ENCODE assay signal across 8 cellular contexts in the genomic region with DNA sequence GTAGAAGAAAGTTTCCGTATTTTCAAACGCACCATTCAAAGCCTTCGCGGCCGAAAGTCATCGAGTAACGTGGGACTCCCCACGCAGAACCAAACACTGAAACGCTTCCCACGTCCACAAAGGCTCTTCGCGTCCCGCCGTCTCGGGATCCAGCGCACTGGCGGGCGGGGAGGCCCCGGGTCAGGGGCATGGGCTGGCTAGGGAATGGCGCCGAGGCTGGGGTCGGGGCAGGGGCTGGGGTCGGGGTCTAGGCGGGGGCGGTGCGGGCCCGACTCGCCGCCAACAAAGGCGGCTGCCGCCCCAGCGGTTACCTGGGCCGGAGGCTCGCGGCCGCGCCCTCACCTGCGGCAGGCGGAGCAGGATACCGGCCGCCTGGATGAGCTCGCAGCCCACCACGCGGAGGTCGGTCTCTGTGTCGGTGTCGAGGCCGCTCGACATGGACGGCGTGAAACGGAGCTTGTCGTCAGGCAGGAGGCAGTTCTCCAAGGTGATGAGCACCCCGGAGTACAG. TPM values are rescaled to one million over a fixed set of nuclear protein-coding genes. Genes with fewer than 3 reads are reported as not detected.
DNase-seq lines count a peak whose midpoint lies in the region; ATAC-seq and TF ChIP-seq lines count a peak whose summit lies in the region.

No MANE protein-coding gene starts in this region.

- H3K27ac ChIP-seq in spleen, result peak overlapping the region; percentile 77 to 94 (median 89)

- H3K36me3 ChIP-seq in spleen, result peaks cover 0 to 80% (median 74%) of the 10 kb centered on the region in 6 donors

- H3K27me3 ChIP-seq in spleen (replicated peaks in 1 of 7), result no peaks in the 10 kb centered on the region

- no peaks in the 10 kb centered on the region for H3K9me3 ChIP-seq in spleen

- H3K4me1 Mint-ChIP-seq in activated B cell treated with CpG ODN at 0.5 μM for 24 hours, result peaks cover 56% of the 10 kb centered on the region

- POLR2A ChIA-PET in activated B cell treated with CpG ODN at 0.5 μM for 24 hours (lab: Charles Lee), result interaction anchor here (0.8 to 5.6 kb wide), 20 partner anchors 9 to 378 kb away, joined by 3 to 116 read pairs (median 3); partner anchors contain the start of genes ATAD3A, AURKAIP1, MRPL20 and TAS1R3

- intact Hi-C loops in activated B cell treated with CpG ODN at 0.5 μM for 24 hours (cut with micrococcal nuclease), result loop anchor here (1.0 kb wide), 4 partner anchors 9 to 90 kb away; partner anchors contain the start of genes ATAD3B, AURKAIP1, MRPL20 and PUSL1
- intact Hi-C loops in left cardiac atrium (cut with DNase I), result no loop called here
- intact Hi-C loops in spleen (cut with DNase I; ENCODE audit: low total_unique reads), result no loop called here

- 0 to 1% (median 0%) methylated on average over 10 to 54 of the region's 54 CpGs for WGBS in spleen, 5 donors

- CTCF ChIA-PET in activated B cell treated with CpG ODN at 0.5 μM for 24 hours (lab: Charles Lee), result interaction anchor here (1.3 to 1.4 kb wide), 3 partner anchors 9 to 41 kb away, joined by 3 read pairs; no protein-coding TSS in a partner anchor

- TF ChIP-seq CTCF in activated B cell treated with CpG ODN at 0.5 μM for 24 hours (IDR thresholded peaks at IDR 0.05) (no peak), spleen (IDR thresholded peaks at IDR 0.05 in 8 of 11, conservative IDR thresholded peaks at IDR 0.05 in 3 of 11) (no peak)

- no peaks in the 10 kb centered on the region for H3K27me3 Mint-ChIP-seq in activated B cell treated with CpG ODN at 0.5 μM for 24 hours

- peaks cover 18 to 83% (median 62%) of the 10 kb centered on the region in 6 donors for H3K4me1 ChIP-seq in spleen

- H3K36me3 Mint-ChIP-seq in activated B cell treated with CpG ODN at 0.5 μM for 24 hours (ENCODE audit: low read depth), result peaks cover 76% of the 10 kb centered on the region

- ATAC-seq in GM18505 (IDR thresholded peaks at IDR 0.05; ENCODE audit: unreplicated experiment) (peak; percentile 6), HG02763 (IDR thresholded peaks at IDR 0.05; ENCODE audit: unreplicated experiment) (peak; percentile 10), activated B cell treated with CpG ODN at 0.5 μM for 24 hours (ENCODE audit: low read depth) (no peak), left cardiac atrium (peak; percentile 3 to 4)

- peak overlapping the region; percentile 92 to 100 (median 98) for H3K4me3 ChIP-seq in spleen

- TF ChIP-seq POLR2A in GM18505 (IDR thresholded peaks at IDR 0.05; ENCODE audit: borderline replicate concordance, extremely low read depth, insufficient read depth, insufficient read length) (no peak), spleen (IDR thresholded peaks at IDR 0.05) (no peak)

- no peaks in the 10 kb centered on the region for H3K9me3 Mint-ChIP-seq in activated B cell treated with CpG ODN at 0.5 μM for 24 hours

- peak overlapping the region; percentile 92 for H3K4me3 Mint-ChIP-seq in activated B cell treated with CpG ODN at 0.5 μM for 24 hours

- DNase-seq in activated B cell treated with CpG ODN at 0.5 μM for 24 hours, result no peak
- no peak for DNase-seq in left cardiac atrium
- DNase-seq in spleen, result no peak
- no peak for DNase-seq in hippocampal formation (lab: John Stamatoyannopoulos, UW)
- DNase-seq in NCI-H1417 treated with DMSO at 0.1 percent for 48 hours (lab: John Stamatoyannopoulos, UW), result no peak
- DNase-seq in DMS114 treated with DMSO at 0.1 percent for 48 hours (lab: John Stamatoyannopoulos, UW; ENCODE audit: unreplicated experiment), result no peak

- H3K27ac Mint-ChIP-seq in activated B cell treated with CpG ODN at 0.5 μM for 24 hours, result peak overlapping the region; percentile 70

RNA-seq across cellular contexts. Expression of gene CCNL2, which starts 0.4 kb away (rescaled TPM):
- total RNA-seq in activated B cell treated with CpG ODN at 0.5 μM for 24 hours, result 188 and 225 TPM in 2 replicates
- total RNA-seq in left cardiac atrium, result 10 to 100 TPM; 56.0 to 89.0 TPM
- total RNA-seq in spleen, result 100 to 1,000 TPM; 167 to 299 (median 208) TPM
- 100 to 1,000 TPM; 111 to 230 (median 199) TPM for polyA plus RNA-seq in spleen

RNA-seq across cellular contexts. Expression of gene MRPL20, which starts 8.4 kb away (rescaled TPM):
- total RNA-seq in activated B cell treated with CpG ODN at 0.5 μM for 24 hours (134 and 136 TPM in 2 replicates), left cardiac atrium (100 to 1,000 TPM; 112 to 134 TPM), spleen (100 to 1,000 TPM in 3 of 7 donors, 10 to 100 TPM in 4; 67.4 to 144 (median 91.3) TPM)
- polyA plus RNA-seq in spleen, result 100 to 1,000 TPM; 101 to 168 (median 122) TPM

RNA-seq across cellular contexts. Expression of gene ANKRD65, which starts 22.3 kb away (rescaled TPM):
- 0.13 TPM in 1 of 2 replicates, not detected in the other for total RNA-seq in activated B cell treated with CpG ODN at 0.5 μM for 24 hours
- 1 to 10 TPM; 2.2 to 3.0 TPM for total RNA-seq in left cardiac atrium
- total RNA-seq in spleen, result 1 to 10 TPM in 5 of 7 donors, under 1 TPM in 2; 0.43 to 2.7 (median 1.2) TPM
- polyA plus RNA-seq in spleen, result 1 to 10 TPM; 2.3 to 4.3 (median 3.0) TPM

RNA-seq across cellular contexts. Expression of gene AURKAIP1, which starts 23.7 kb away (rescaled TPM):
- total RNA-seq in activated B cell treated with CpG ODN at 0.5 μM for 24 hours (91.5 and 105 TPM in 2 replicates), left cardiac atrium (100 to 1,000 TPM; 184 to 199 TPM), spleen (10 to 100 TPM; 61.3 to 85.1 (median 71.7) TPM)
- 100 to 1,000 TPM; 149 to 174 (median 151) TPM for polyA plus RNA-seq in spleen

RNA-seq across cellular contexts. Expression of gene VWA1, which starts 36.8 kb away (rescaled TPM):
- not detected in 2 replicates for total RNA-seq in activated B cell treated with CpG ODN at 0.5 μM for 24 hours
- 10 to 100 TPM; 24.9 to 66.4 TPM for total RNA-seq in left cardiac atrium
- 10 to 100 TPM in 6 of 7 donors, 1 to 10 TPM in 1; 3.9 to 18.0 (median 13.1) TPM for total RNA-seq in spleen
- polyA plus RNA-seq in spleen, result 10 to 100 TPM in 2 of 3 donors, 1 to 10 TPM in 1; 4.1 to 12.7 (median 11.0) TPM
